Comparison of ENCODE assay signal across 25 cellular contexts in the genomic region with DNA sequence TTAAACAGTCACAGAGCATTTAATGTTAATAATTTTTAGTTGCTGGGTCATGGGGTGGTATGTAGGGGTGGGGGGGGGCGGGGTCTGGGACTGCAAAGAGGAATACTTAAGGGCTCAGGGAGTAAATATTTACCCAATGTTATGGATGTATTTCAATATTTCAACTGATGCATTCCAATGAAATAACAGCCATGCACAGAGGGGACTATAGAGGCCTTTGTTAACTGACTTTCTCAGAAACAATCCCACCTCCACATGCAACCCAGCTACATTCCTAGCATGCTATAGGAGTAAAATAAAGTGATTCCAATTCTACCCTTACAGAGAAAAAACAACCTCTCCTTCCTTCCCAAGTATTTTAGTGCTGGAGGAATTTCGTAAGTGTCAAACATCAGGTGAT.
"Had no signal": no experiment of that assay in that cellular context is flagged by ENCODE, and none has a peak within 500 bp of the region (broad histone marks: within the 10 kb centered on the region; RNA-seq: fewer than 3 reads in every experiment).

No MANE protein-coding gene starts in this region.

- H3K36me3 ChIP-seq: colonic mucosa had no signal

- H3K27me3 ChIP-seq: body of pancreas, colonic mucosa, esophagus squamous epithelium, sigmoid colon, vagina had no signal

- H3K9me3 Mint-ChIP-seq: activated B cell treated with CpG ODN at 0.5 μM for 24 hours; naive thymus-derived CD8-positive, alpha-beta T cell; stimulated activated effector memory CD8-positive, alpha-beta T cell treated with anti-CD3 and anti-CD28 coated beads, Interleukin-12 subunit alpha, Interleukin-12 subunit beta, amount 100 ng/mL, for 72 hours; stimulated activated naive CD8-positive, alpha-beta T cell treated with anti-CD3 and anti-CD28 coated beads, Interleukin-15, Interleukin-2, amounts not matched to agents 100 ng/mL and 50 ng/mL, for 24 hours; type B pancreatic cell had no signal

- H3K27ac Mint-ChIP-seq: activated B cell treated with CpG ODN at 0.5 μM for 24 hours; activated CD8-positive, alpha-beta memory T cell treated with anti-CD3 and anti-CD28 coated beads, Interleukin-2, amount 10 ng/mL, durations not matched to agents 7 days and 5 days; activated CD8-positive, alpha-beta T cell treated with anti-CD3 and anti-CD28 coated beads, Interleukin-2, amount 10 ng/mL, durations not matched to agents 7 days and 5 days; activated naive CD8-positive, alpha-beta T cell; stimulated activated effector memory CD8-positive, alpha-beta T cell treated with anti-CD3 and anti-CD28 coated beads, Interleukin-12 subunit alpha, Interleukin-12 subunit beta, amount 100 ng/mL, for 72 hours; stimulated activated naive CD8-positive, alpha-beta T cell treated with anti-CD3 and anti-CD28 coated beads, Interleukin-15, Interleukin-2, amounts not matched to agents 100 ng/mL and 50 ng/mL, for 24 hours; type B pancreatic cell had no signal

- H3K27me3 Mint-ChIP-seq: activated B cell treated with CpG ODN at 0.5 μM for 24 hours; activated CD8-positive, alpha-beta memory T cell treated with anti-CD3 and anti-CD28 coated beads, Interleukin-2, amount 10 ng/mL, durations not matched to agents 7 days and 5 days; activated naive CD8-positive, alpha-beta T cell; naive thymus-derived CD8-positive, alpha-beta T cell; stimulated activated naive CD8-positive, alpha-beta T cell treated with anti-CD3 and anti-CD28 coated beads, Interleukin-15, Interleukin-2, amounts not matched to agents 100 ng/mL and 50 ng/mL, for 24 hours; type B pancreatic cell had no signal

- H3K4me1 ChIP-seq: body of pancreas, colonic mucosa, esophagus squamous epithelium, vagina had no signal

- H3K4me1 Mint-ChIP-seq: activated B cell treated with CpG ODN at 0.5 μM for 24 hours; activated CD8-positive, alpha-beta memory T cell treated with anti-CD3 and anti-CD28 coated beads, Interleukin-2, amount 10 ng/mL, durations not matched to agents 7 days and 5 days; naive thymus-derived CD8-positive, alpha-beta T cell; stimulated activated effector memory CD8-positive, alpha-beta T cell treated with anti-CD3 and anti-CD28 coated beads, Interleukin-12 subunit alpha, Interleukin-12 subunit beta, amount 100 ng/mL, for 72 hours had no signal

- H3K4me3 ChIP-seq: body of pancreas, colonic mucosa, esophagus squamous epithelium, sigmoid colon, vagina had no signal

- ATAC-seq: activated CD8-positive, alpha-beta memory T cell treated with anti-CD3 and anti-CD28 coated beads, Interleukin-2, amount 10 ng/mL, durations not matched to agents 7 days and 5 days; activated CD8-positive, alpha-beta T cell treated with anti-CD3 and anti-CD28 coated beads, Interleukin-2, amount 10 ng/mL, durations not matched to agents 7 days and 5 days; body of pancreas; left cardiac atrium; naive thymus-derived CD8-positive, alpha-beta T cell; stimulated activated effector memory CD8-positive, alpha-beta T cell treated with anti-CD3 and anti-CD28 coated beads, Interleukin-12 subunit alpha, Interleukin-12 subunit beta, amount 100 ng/mL, for 72 hours had no signal

- H3K27ac ChIP-seq: body of pancreas, colonic mucosa, epithelial cell of prostate, esophagus squamous epithelium, sigmoid colon, vagina had no signal

- H3K4me3 Mint-ChIP-seq: activated B cell treated with CpG ODN at 0.5 μM for 24 hours; activated CD8-positive, alpha-beta memory T cell treated with anti-CD3 and anti-CD28 coated beads, Interleukin-2, amount 10 ng/mL, durations not matched to agents 7 days and 5 days; activated CD8-positive, alpha-beta T cell treated with anti-CD3 and anti-CD28 coated beads, Interleukin-2, amount 10 ng/mL, durations not matched to agents 7 days and 5 days; activated naive CD8-positive, alpha-beta T cell; naive thymus-derived CD8-positive, alpha-beta T cell; stimulated activated effector memory CD8-positive, alpha-beta T cell treated with anti-CD3 and anti-CD28 coated beads, Interleukin-12 subunit alpha, Interleukin-12 subunit beta, amount 100 ng/mL, for 72 hours; stimulated activated naive CD8-positive, alpha-beta T cell treated with anti-CD3 and anti-CD28 coated beads, Interleukin-15, Interleukin-2, amounts not matched to agents 100 ng/mL and 50 ng/mL, for 24 hours; type B pancreatic cell had no signal

- H3K9me3 ChIP-seq: body of pancreas, colonic mucosa, esophagus squamous epithelium, sigmoid colon, vagina had no signal

- DNase-seq: activated B cell treated with CpG ODN at 0.5 μM for 24 hours; activated CD8-positive, alpha-beta memory T cell treated with anti-CD3 and anti-CD28 coated beads, Interleukin-2, amount 10 ng/mL, durations not matched to agents 7 days and 5 days; activated CD8-positive, alpha-beta T cell treated with anti-CD3 and anti-CD28 coated beads, Interleukin-2, amount 10 ng/mL, durations not matched to agents 7 days and 5 days; activated naive CD4-positive, alpha-beta T cell; activated T-cell treated with anti-CD3 and anti-CD28 coated beads, Interleukin-2, amount 50 U/mL, for 48 hours; anterior cingulate cortex; body of pancreas; colonic mucosa; effector CD8-positive, alpha-beta T cell; esophagus squamous epithelium; glutamatergic neuron; islet precursor cell; left cardiac atrium; mammary epithelial cell; naive thymus-derived CD8-positive, alpha-beta T cell; sigmoid colon; small intestine; stimulated activated CD4-positive, alpha-beta T cell treated with anti-CD3 and anti-CD28 coated beads, Interleukin-4, amount 100 ng/mL, for 24 hours; T-helper 2 cell had no signal
